29 cellular contexts compared by ENCODE assay signal in the genomic region with DNA sequence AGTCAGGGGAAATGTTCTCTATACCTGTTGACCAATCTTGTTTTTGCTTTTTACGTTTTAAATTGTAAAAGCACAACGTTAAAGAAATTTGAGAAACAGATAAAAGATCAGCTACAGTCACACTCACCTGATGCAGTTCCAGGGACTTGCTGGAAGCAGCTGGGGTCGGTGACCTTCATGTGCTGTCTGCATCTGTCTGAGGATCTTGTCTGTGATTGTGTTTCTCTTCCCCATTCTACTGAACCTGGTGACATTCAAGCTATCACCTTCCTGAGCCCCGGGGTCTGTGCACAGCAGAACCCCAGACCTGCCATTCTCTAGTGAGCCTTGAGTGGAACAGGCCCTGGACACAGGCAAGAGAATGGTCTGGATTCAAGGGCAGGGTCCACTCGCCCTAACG.
"Had no signal": no experiment of that assay in that cellular context is flagged by ENCODE, and none has a peak within 500 bp of the region (broad histone marks: within the 10 kb centered on the region; RNA-seq: fewer than 3 reads in every experiment).

No MANE protein-coding gene starts in this region.

- H3K36me3 ChIP-seq: left ventricle myocardium inferior, neural progenitor cell, neutrophil, ovary, prostate gland, tibial nerve, upper lobe of left lung had no signal

- H3K36me3 Mint-ChIP-seq: mesothelial cell of epicardium, naive B cell, natural killer cell, neural progenitor cell had no signal

- H3K4me3 Mint-ChIP-seq: mesothelial cell of epicardium; naive B cell; natural killer cell; nephron progenitor cell; neural progenitor cell; stimulated activated naive CD8-positive, alpha-beta T cell treated with anti-CD3 and anti-CD28 coated beads, Interleukin-15, amount 100 ng/mL, for 72 hours had no signal

- H3K9me3 Mint-ChIP-seq: mesothelial cell of epicardium; naive B cell; natural killer cell; nephron progenitor cell; neural progenitor cell; stimulated activated naive CD8-positive, alpha-beta T cell treated with anti-CD3 and anti-CD28 coated beads, Interleukin-15, amount 100 ng/mL, for 72 hours had no signal

- H2AFZ ChIP-seq: neural progenitor cell had no signal

- H3K9me3 ChIP-seq: left ventricle myocardium inferior, neutrophil, ovary, prostate gland, tibial nerve, upper lobe of left lung had no signal

- H3K9ac ChIP-seq: neural progenitor cell had no signal

- H3K27ac Mint-ChIP-seq: mesothelial cell of epicardium; natural killer cell; nephron progenitor cell; neural progenitor cell; stimulated activated naive CD8-positive, alpha-beta T cell treated with anti-CD3 and anti-CD28 coated beads, Interleukin-15, amount 100 ng/mL, for 72 hours had no signal

- H3K27me3 ChIP-seq: neural progenitor cell, neutrophil, ovary, tibial nerve, upper lobe of left lung had no signal

- ATAC-seq: left colon, right cardiac atrium, sciatic nerve had no signal

- H3K4me3 ChIP-seq: left ventricle myocardium inferior, neural progenitor cell, ovary, prostate gland, skin epidermis, tibial nerve, upper lobe of left lung had no signal

- H3K4me2 ChIP-seq: neural progenitor cell had no signal

- H3K4me1 ChIP-seq: left ventricle myocardium inferior, neural progenitor cell, prostate gland, tibial nerve, upper lobe of left lung had no signal

- DNase-seq: head of caudate nucleus; hippocampal formation; kidney glomerular epithelial cell; left colon; left ventricle myocardium inferior; mesenchymal stem cell; naive B cell; natural killer cell; nephron progenitor cell; occipital lobe; ovary; posterior cingulate gyrus; retina; right cardiac atrium; stimulated activated CD4-positive, alpha-beta T cell treated with anti-CD3 and anti-CD28 coated beads, Interleukin-12 subunit alpha, Interleukin-12 subunit beta, amount 100 ng/mL, for 4 hours; stimulated activated CD4-positive, alpha-beta T cell treated with anti-CD3 and anti-CD28 coated beads, Interleukin-15, amount 100 ng/mL, for 24 hours; stimulated activated CD4-positive, alpha-beta T cell treated with anti-CD3 and anti-CD28 coated beads, Interleukin-2, amount 100 ng/mL, for 24 hours; stimulated activated CD4-positive, alpha-beta T cell treated with anti-CD3 and anti-CD28 coated beads, Interleukin-4, amount 100 ng/mL, for 1 hour; stimulated activated naive CD4-positive, alpha-beta T cell treated with Interleukin-2 at 50 U/mL for 16 hours; stimulated activated naive CD8-positive, alpha-beta T cell treated with anti-CD3 and anti-CD28 coated beads, Interleukin-15, amount 100 ng/mL, for 72 hours; substantia nigra; upper lobe of left lung had no signal

- H3K4me1 Mint-ChIP-seq: natural killer cell; stimulated activated naive CD8-positive, alpha-beta T cell treated with anti-CD3 and anti-CD28 coated beads, Interleukin-15, amount 100 ng/mL, for 72 hours had no signal

- H3K27ac ChIP-seq: left ventricle myocardium inferior, neural progenitor cell, neutrophil, ovary, prostate gland, skin epidermis, tibial nerve, upper lobe of left lung had no signal
